In the genomic region with DNA sequence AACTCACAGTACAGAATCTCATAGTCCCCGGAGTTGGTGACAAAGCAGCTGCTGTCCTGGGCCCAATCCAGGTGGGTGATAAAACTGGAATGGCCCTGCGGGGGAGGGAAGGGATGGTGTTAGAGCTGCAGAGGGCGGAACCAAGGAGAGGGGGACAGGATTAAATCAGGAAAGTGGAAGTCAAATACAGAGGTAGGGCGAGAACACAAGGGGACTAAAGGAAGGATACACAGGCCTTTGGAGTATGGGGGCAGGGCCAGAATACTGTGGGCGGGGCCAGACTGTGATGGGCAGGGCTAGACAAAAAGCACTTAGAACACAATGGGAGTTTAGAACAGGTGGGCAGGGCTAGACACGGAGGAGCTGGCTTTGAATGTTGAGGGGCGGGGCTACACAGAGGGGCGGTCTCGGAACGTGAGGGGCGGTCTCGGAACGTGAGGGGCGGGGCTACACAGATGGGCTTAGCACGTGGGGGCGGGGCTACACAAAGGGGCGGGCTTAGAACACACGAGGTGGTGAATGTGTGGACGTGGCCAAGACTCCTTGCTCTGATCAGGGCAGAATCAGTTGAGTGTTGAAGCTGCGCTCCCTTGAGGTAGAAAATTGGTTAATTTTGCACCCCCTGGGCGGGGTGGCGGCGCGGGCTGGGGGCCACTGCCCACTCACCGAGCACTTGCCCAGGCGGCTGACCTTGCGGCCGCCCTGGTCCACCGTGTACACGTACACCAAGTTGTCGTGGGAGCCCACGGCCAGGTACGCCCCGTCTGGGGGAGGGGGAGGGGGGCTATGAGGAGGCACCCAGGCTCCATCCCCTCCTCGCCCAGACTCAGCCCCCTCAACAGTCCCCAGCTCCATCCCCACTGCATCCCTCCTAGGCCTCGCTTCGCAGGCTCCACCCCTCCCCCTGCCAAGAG, we compare ENCODE assay signal across 8 cellular contexts. TPM values are rescaled to one million over a fixed set of nuclear protein-coding genes. Genes with fewer than 3 reads are reported as not detected.
DNase-seq lines count a peak whose midpoint lies in the region; ATAC-seq and TF ChIP-seq lines count a peak whose summit lies in the region.

No MANE protein-coding gene starts in this region.

- no peak for TF ChIP-seq CTCF in uterus (IDR thresholded peaks at IDR 0.05)

- no peak for TF ChIP-seq POLR2A in uterus (IDR thresholded peaks at IDR 0.05)

- H3K27me3 ChIP-seq in HUES64 (ENCODE audit: insufficient read depth, low read length) (no peaks in the 10 kb centered on the region), SJCRH30 (no peaks in the 10 kb centered on the region), uterus (no peaks in the 10 kb centered on the region)

- H3K9ac ChIP-seq in HUES64 (ENCODE audit: low read depth, low read length) = peak overlapping the region; percentile 88

- WGBS in HUES64 = 23% methylated on average over 33 of the region's 37 CpGs

- intact Hi-C loops in posterior vena cava (cut with DNase I) = no loop called here
- intact Hi-C loops in uterus (cut with DNase I; ENCODE audit: low total_unique reads) = no loop called here

- no peak for ATAC-seq in HG02623 (IDR thresholded peaks at IDR 0.05; ENCODE audit: unreplicated experiment)

- no peaks in the 10 kb centered on the region for H3K4me1 ChIP-seq in HUES64 (ENCODE audit: insufficient read depth, low read length)
- 0 out of 2 replicates have a peak, but pooled peaks cover 3% of the 10 kb centered on the region for H3K4me1 ChIP-seq in SJCRH30
- H3K4me1 ChIP-seq in uterus = no peaks in the 10 kb centered on the region

- H3K27ac ChIP-seq in HUES64 (ENCODE audit: low read depth, low read length) (peak overlapping the region; percentile 83), SJCRH30 (no peak overlapping the region), uterus (peak overlapping the region; percentile 29 to 52)

- DNase-seq in DMS153 treated with DMSO at 0.1 percent for 48 hours (lab: John Stamatoyannopoulos, UW; ENCODE audit: unreplicated experiment) (peak; percentile 70), SJCRH30 (peak; percentile 89 to 91), glomerular endothelial cell (ENCODE audit: extremely low read depth, low read depth, low spot score) (peak; percentile 91), posterior vena cava (ENCODE audit: low spot score) (peak; percentile 91), uterus (peak; percentile 66 to 86)
- peak; percentile 89 for DNase-seq in activated effector memory CD4-positive, alpha-beta T cell treated with anti-CD3 and anti-CD28 coated beads, Interleukin-2, amount 50 U/mL, for 16 hours

- H3K36me3 ChIP-seq in HUES64 (ENCODE audit: insufficient read depth, low read length) (peaks cover 45% of the 10 kb centered on the region), SJCRH30 (no peaks in the 10 kb centered on the region), uterus (no peaks in the 10 kb centered on the region)

- H3K9me3 ChIP-seq in HUES64 (ENCODE audit: insufficient read depth, low read depth, low read length) = no peaks in the 10 kb centered on the region
- no peaks in the 10 kb centered on the region for H3K9me3 ChIP-seq in SJCRH30 (replicated peaks)
- H3K9me3 ChIP-seq in uterus = no peaks in the 10 kb centered on the region

- H3K4me3 ChIP-seq in HUES64 (ENCODE audit: low read length) = peak overlapping the region; percentile 74
- no peak overlapping the region for H3K4me3 ChIP-seq in SJCRH30
- no peak overlapping the region for H3K4me3 ChIP-seq in uterus

RNA-seq across cellular contexts. Expression of gene GPR4, which starts 14.0 kb away (rescaled TPM):
- polyA plus RNA-seq in HUES64 (2013, experiment 1 of 2) = 0.35 TPM
- 0.25 TPM for polyA plus RNA-seq in HUES64 (2013, experiment 2 of 2)
- total RNA-seq in SJCRH30 (2014; rRNA removed; shearing (Covaris generic)) = 0.14 and 0.18 TPM in 2 replicates
- 12.6 and 14.8 TPM in 2 replicates for total RNA-seq in glomerular endothelial cell
- 10 to 100 TPM in 1 of 2 donors, 1 to 10 TPM in 1; 5.1 to 11.1 TPM for total RNA-seq in posterior vena cava
- 10 to 100 TPM in 1 of 4 donors, 1 to 10 TPM in 2, under 1 TPM in 1; 0.62 to 13.5 (median 6.6) TPM for total RNA-seq in uterus

RNA-seq across cellular contexts. Expression of gene EML2, which starts 23.1 kb away (rescaled TPM):
- polyA plus RNA-seq in HUES64 (2013, experiment 1 of 2) = 9.3 TPM
- 15.7 TPM for polyA plus RNA-seq in HUES64 (2013, experiment 2 of 2)
- 3.0 and 5.8 TPM in 2 replicates for total RNA-seq in SJCRH30 (2014; rRNA removed; shearing (Covaris generic))
- total RNA-seq in glomerular endothelial cell = 19.3 and 26.6 TPM in 2 replicates
- total RNA-seq in posterior vena cava = 10 to 100 TPM; 20.7 to 26.7 TPM
- total RNA-seq in uterus = 10 to 100 TPM in 2 of 4 donors, 1 to 10 TPM in 2; 1.2 to 18.4 (median 11.6) TPM

RNA-seq across cellular contexts. Expression of gene OPA3, which starts 31.4 kb away (rescaled TPM):
- polyA plus RNA-seq in HUES64 (2013, experiment 1 of 2) = 7.7 TPM
- polyA plus RNA-seq in HUES64 (2013, experiment 2 of 2) = 9.9 TPM
- total RNA-seq in SJCRH30 (2014; rRNA removed; shearing (Covaris generic)) = 8.6 and 9.9 TPM in 2 replicates
- 14.9 and 16.6 TPM in 2 replicates for total RNA-seq in glomerular endothelial cell
- total RNA-seq in posterior vena cava = 10 to 100 TPM in 1 of 2 donors, 1 to 10 TPM in 1; 9.8 to 11.3 TPM
- 1 to 10 TPM; 2.8 to 9.1 (median 5.1) TPM for total RNA-seq in uterus

RNA-seq across cellular contexts. Expression of gene GIPR, which starts 52.0 kb away (rescaled TPM):
- 0.15 TPM for polyA plus RNA-seq in HUES64 (2013, experiment 1 of 2)
- polyA plus RNA-seq in HUES64 (2013, experiment 2 of 2) = 0.32 TPM
- total RNA-seq in SJCRH30 (2014; rRNA removed; shearing (Covaris generic)) = 0.12 and 0.38 TPM in 2 replicates
- 0.76 TPM in 1 of 2 replicates, not detected in the other for total RNA-seq in glomerular endothelial cell
- total RNA-seq in posterior vena cava = under 1 TPM in 1 of 2 donors, not detected in 1; 0.38 TPM
- total RNA-seq in uterus = under 1 TPM in 1 of 4 donors, not detected in 3; 0.98 TPM
